7 cellular contexts compared by ENCODE assay signal in genomic region chr19:39971380-39971841, GRCh38. TPM values are rescaled to one million over a fixed set of nuclear protein-coding genes. Genes with fewer than 3 reads are reported as not detected.
DNase-seq lines count a peak whose midpoint lies in the region; ATAC-seq, FAIRE-seq and TF ChIP-seq lines count a peak whose summit lies in the region.

No MANE protein-coding gene starts in this region.

- H3K36me3 ChIP-seq in esophagus muscularis mucosa (peaks cover 25 to 44% (median 40%) of the 10 kb centered on the region in 4 donors), ovary (no peaks in the 10 kb centered on the region)

- DNase-seq in RWPE1 (ENCODE audit: low spot score), result peak; percentile 20
- DNase-seq in esophagus muscularis mucosa (ENCODE audit: extremely low spot score), result no peak
- no peak for DNase-seq in ovary
- no peak for DNase-seq in GM12892 (ENCODE audit: insufficient read length)
- no peak for DNase-seq in NCI-H128 (lab: John Stamatoyannopoulos, UW; ENCODE audit: unreplicated experiment)

- H3K9me3 ChIP-seq in esophagus muscularis mucosa, result no peaks in the 10 kb centered on the region
- H3K9me3 ChIP-seq in ovary, result no peaks in the 10 kb centered on the region

- POLR2A ChIA-PET in RWPE1 (lab: Yijun Ruan, JAX; ENCODE audit: low non-redundant PET), result interaction anchor here (1.0 kb wide), 1 partner anchor 32 kb away, joined by 3 read pairs; no protein-coding TSS in a partner anchor

- WGBS in esophagus muscularis mucosa, result 2% methylated on average over 18 of the region's 20 CpGs
- WGBS in ovary, 3 donors, result 1 to 3% (median 1%) methylated on average over 20 of the region's 20 CpGs

- ATAC-seq in GM21717 (IDR thresholded peaks at IDR 0.05; ENCODE audit: unreplicated experiment), result peak; percentile 4
- ATAC-seq in HG02571 (IDR thresholded peaks at IDR 0.05; ENCODE audit: unreplicated experiment), result no peak

- TF ChIP-seq EP300 in esophagus muscularis mucosa (IDR thresholded peaks at IDR 0.05) (no peak), ovary (IDR thresholded peaks at IDR 0.05) (no peak)

- H3K4me3 ChIP-seq in esophagus muscularis mucosa (peak overlapping the region; percentile 82 to 88 (median 84)), ovary (peak overlapping the region; percentile 82)

- intact Hi-C loops in esophagus muscularis mucosa (cut with DNase I), result no loop called here
- intact Hi-C loops in ovary (cut with DNase I), result no loop called here

- CTCF ChIA-PET in RWPE1 (lab: Yijun Ruan, JAX), result interaction anchor here (0.5 to 1.8 kb wide), 5 partner anchors 128 to 463 kb away, joined by 3 to 7 read pairs (median 4); no protein-coding TSS in a partner anchor

- no peaks in the 10 kb centered on the region for H3K27me3 ChIP-seq in esophagus muscularis mucosa
- no peaks in the 10 kb centered on the region for H3K27me3 ChIP-seq in ovary

- H3K27ac ChIP-seq in RWPE1 (peak overlapping the region; percentile 88), esophagus muscularis mucosa (replicated peaks in 1 of 4) (peak overlapping the region; percentile 80 to 91 (median 88)), ovary (peak overlapping the region; percentile 50 to 80)

- TF ChIP-seq CTCF in RWPE1 (conservative IDR thresholded peaks at IDR 0.05; ENCODE audit: low read depth), result no peak
- no peak for TF ChIP-seq CTCF in esophagus muscularis mucosa (IDR thresholded peaks at IDR 0.05)
- TF ChIP-seq CTCF in ovary (IDR thresholded peaks at IDR 0.05), result no peak

- TF ChIP-seq POLR2A in esophagus muscularis mucosa (IDR thresholded peaks at IDR 0.05; ENCODE audit: low read depth), result no peak
- TF ChIP-seq POLR2A in ovary (IDR thresholded peaks at IDR 0.05), result no peak
- no peak for TF ChIP-seq POLR2A in GM12892 (IDR thresholded peaks at IDR 0.05; ENCODE audit: low read depth, low read length)

- H3K4me1 ChIP-seq in esophagus muscularis mucosa, result peaks cover 17 to 33% (median 28%) of the 10 kb centered on the region in 4 donors
- peaks cover 4% of the 10 kb centered on the region for H3K4me1 ChIP-seq in ovary (ENCODE audit: insufficient read depth)

- no peak for FAIRE-seq in GM12892 (lab: Jason Lieb, UNC)

RNA-seq across cellular contexts. Expression of gene PSMC4, which starts 0.4 kb away (rescaled TPM):
- total RNA-seq in esophagus muscularis mucosa (10 to 100 TPM; 68.9 to 91.4 (median 89.2) TPM), ovary (10 to 100 TPM; 39.3 to 73.5 (median 57.5) TPM)
- polyA plus RNA-seq in ovary, result 10 to 100 TPM; 44.8 to 57.0 TPM
- 64.7 TPM for polyA plus RNA-seq in GM12892 (2012; ENCODE audit: missing spikeins)

RNA-seq across cellular contexts. Expression of gene ZNF546, which starts 25.4 kb away (rescaled TPM):
- total RNA-seq in esophagus muscularis mucosa (1 to 10 TPM; 3.6 to 8.5 (median 5.5) TPM), ovary (10 to 100 TPM in 2 of 7 donors, 1 to 10 TPM in 5; 4.9 to 11.1 (median 7.7) TPM)
- polyA plus RNA-seq in ovary, result 1 to 10 TPM; 2.9 to 5.4 TPM
- 3.4 TPM for polyA plus RNA-seq in GM12892 (2012; ENCODE audit: missing spikeins)

RNA-seq across cellular contexts. Expression of gene FCGBP, which starts 37.0 kb away (rescaled TPM):
- total RNA-seq in esophagus muscularis mucosa, result 1 to 10 TPM; 2.1 to 8.1 (median 4.4) TPM
- total RNA-seq in ovary, result 100 to 1,000 TPM in 1 of 7 donors, 10 to 100 TPM in 6; 29.7 to 290 (median 43.6) TPM
- 1 to 10 TPM; 2.2 to 2.3 TPM for polyA plus RNA-seq in ovary
- polyA plus RNA-seq in GM12892 (2012; ENCODE audit: missing spikeins), result 0.89 TPM
